20 cellular contexts compared by ENCODE assay signal in the genomic region with DNA sequence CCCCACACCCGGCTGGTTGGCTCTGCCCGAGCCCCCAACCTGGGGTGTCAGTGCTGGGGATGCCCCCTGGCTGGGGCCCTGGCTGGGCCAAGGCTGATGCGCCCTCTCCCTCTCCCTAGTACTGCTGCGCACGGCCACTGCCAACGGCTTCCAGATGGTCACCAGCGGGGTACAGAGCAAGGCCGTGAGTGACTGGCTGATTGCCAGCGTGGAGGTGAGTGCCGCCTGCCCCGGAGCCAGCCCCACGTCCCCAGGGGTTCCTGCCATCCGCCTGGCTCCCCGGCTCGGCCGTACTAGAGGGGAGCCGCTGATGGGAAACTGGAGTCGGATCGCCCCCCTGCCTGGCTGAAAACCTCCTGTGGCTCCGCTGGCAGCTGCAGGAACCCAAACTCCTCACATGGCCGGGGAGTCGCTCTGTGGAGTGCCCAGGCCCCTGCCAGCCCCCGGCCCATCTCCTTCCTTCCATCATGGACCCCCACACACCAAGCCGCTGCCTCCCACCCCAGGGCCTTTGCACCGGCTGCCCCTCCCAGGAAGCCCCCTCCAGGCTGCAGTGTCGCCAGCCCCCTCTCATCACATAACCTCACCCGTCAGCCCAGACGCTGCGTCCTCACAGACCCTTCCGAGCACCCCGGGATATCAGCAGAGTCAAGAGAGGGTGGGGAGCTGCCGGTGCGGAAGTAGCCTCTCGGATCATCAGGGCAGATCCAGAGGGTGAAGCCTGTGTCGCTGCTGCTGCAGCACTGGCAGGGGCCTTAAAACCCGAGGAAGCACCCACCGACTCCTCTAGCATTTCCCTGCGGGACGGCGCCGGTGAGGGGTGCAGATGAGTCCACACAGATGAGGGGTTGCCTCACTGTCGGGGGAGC. TPM values are rescaled to one million over a fixed set of nuclear protein-coding genes. Genes with fewer than 3 reads are reported as not detected.
"Had no signal": no experiment of that assay in that cellular context is flagged by ENCODE, and none has a peak within 500 bp of the region (broad histone marks: within the 10 kb centered on the region; RNA-seq: fewer than 3 reads in every experiment).

No MANE protein-coding gene starts in this region.

- ATAC-seq: activated CD4-positive, alpha-beta T cell treated with anti-CD3 and anti-CD28 coated beads for 36 hours; left lobe of liver; right lobe of liver; upper lobe of right lung had no signal

- DNase-seq: activated B cell treated with CpG ODN at 0.5 μM for 24 hours; activated CD4-positive, alpha-beta T cell treated with anti-CD3 and anti-CD28 coated beads for 36 hours; activated CD4-positive, alpha-beta T cell treated with anti-CD3 and anti-CD28 coated beads, Interleukin-2, amount 50 U/mL, for 4 hours; activated naive CD4-positive, alpha-beta T cell treated with Interleukin-2 at 50 U/mL for 16 hours; activated naive CD8-positive, alpha-beta T cell treated with anti-CD3 and anti-CD28 coated beads for 36 hours; activated T-cell treated with anti-CD3 and anti-CD28 coated beads, Interleukin-2, amount 50 U/mL, for 48 hours; effector CD8-positive, alpha-beta T cell; erythroblast; foreskin fibroblast; naive B cell; occipital lobe; stimulated activated CD4-positive, alpha-beta T cell treated with anti-CD3 and anti-CD28 coated beads, Interleukin-1b, Interleukin-23, amount 100 ng/mL, for 48 hours; T-helper 9 cell; thyroid gland; upper lobe of right lung had no signal

RNA-seq across cellular contexts. Expression of a gene that starts 17.7 kb away (rescaled TPM):
- total RNA-seq: astrocyte, fibroblast of lung had no signal

RNA-seq across cellular contexts. Expression of a gene that starts 28.2 kb away (rescaled TPM):
- total RNA-seq: activated B cell treated with CpG ODN at 0.5 μM for 24 hours, mesenteric fat pad, thyroid gland, upper lobe of right lung had no signal
